ENCODE assay signal across 12 cellular contexts in the genomic region with DNA sequence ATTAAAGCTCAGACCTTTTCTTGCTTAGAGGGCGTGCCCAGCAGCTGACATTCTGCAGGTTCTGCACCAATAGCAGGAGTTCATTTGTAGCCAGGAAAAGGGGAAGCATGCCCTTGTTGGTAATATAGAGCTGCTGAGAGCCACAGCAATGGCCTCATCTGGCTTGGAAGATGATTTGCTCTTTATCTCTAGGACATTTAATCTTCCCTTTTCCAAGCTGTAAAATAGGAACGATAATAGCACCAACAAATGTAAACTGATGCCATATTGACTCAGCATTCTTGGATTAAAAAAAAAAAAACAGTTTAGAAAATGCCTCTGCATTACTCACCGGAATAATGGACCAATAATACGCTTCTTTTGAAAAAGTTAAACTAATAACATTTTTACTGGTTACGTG.
DNase-seq lines count a peak whose midpoint lies in the region; ATAC-seq and TF ChIP-seq lines count a peak whose summit lies in the region.
"Had no signal": no experiment of that assay in that cellular context is flagged by ENCODE, and none has a peak within 500 bp of the region (broad histone marks: within the 10 kb centered on the region; RNA-seq: fewer than 3 reads in every experiment).

No MANE protein-coding gene starts in this region.

- H4K20me1 ChIP-seq in neural progenitor cell (ENCODE audit: low read depth), result peaks cover 3% of the 10 kb centered on the region

- ATAC-seq in GM19455 (IDR thresholded peaks at IDR 0.05; ENCODE audit: unreplicated experiment), result no peak

- peaks cover 4% of the 10 kb centered on the region for H3K27me3 ChIP-seq in neural progenitor cell

- no peaks in the 10 kb centered on the region for H3K79me2 ChIP-seq in neural progenitor cell (ENCODE audit: low read depth)

- H3K4me3 ChIP-seq in HFF-Myc (replicated peaks; ENCODE audit: low read depth, low read length), result no peak overlapping the region
- no peak overlapping the region for H3K4me3 ChIP-seq in neural progenitor cell

- TF ChIP-seq CTCF in HFF-Myc (IDR thresholded peaks at IDR 0.05; ENCODE audit: low read depth, low read length, missing control alignments), result no peak
- TF ChIP-seq CTCF in neural progenitor cell (IDR thresholded peaks at IDR 0.05), result no peak
- no peak for TF ChIP-seq CTCF in progenitor cell of endocrine pancreas (IDR thresholded peaks at IDR 0.05; ENCODE audit: unreplicated experiment)

- no peaks in the 10 kb centered on the region for H3K36me3 ChIP-seq in neural progenitor cell

- no peak overlapping the region for H3K9ac ChIP-seq in neural progenitor cell

- H3K9me3 Mint-ChIP-seq in neural progenitor cell, result peaks cover 2% of the 10 kb centered on the region
- no peaks in the 10 kb centered on the region for H3K9me3 Mint-ChIP-seq in progenitor cell of endocrine pancreas (ENCODE audit: low read depth)

- H3K4me1 Mint-ChIP-seq in neural progenitor cell, result peaks cover 36% of the 10 kb centered on the region
- H3K4me1 Mint-ChIP-seq in progenitor cell of endocrine pancreas (ENCODE audit: low read depth), result peaks cover 4% of the 10 kb centered on the region

- peaks cover 10% of the 10 kb centered on the region for H3F3A ChIP-seq in neural progenitor cell (ENCODE audit: low read depth)

- H3K27me3 Mint-ChIP-seq in neural progenitor cell (ENCODE audit: insufficient read depth, low read depth) (peaks cover 8% of the 10 kb centered on the region), progenitor cell of endocrine pancreas (no peaks in the 10 kb centered on the region)
- H3K27me3 Mint-ChIP-seq: brain had no signal

- no peaks in the 10 kb centered on the region for H3K36me3 Mint-ChIP-seq in neural progenitor cell
- H3K36me3 Mint-ChIP-seq in progenitor cell of endocrine pancreas (ENCODE audit: insufficient read depth), result no peaks in the 10 kb centered on the region
- H3K36me3 Mint-ChIP-seq: brain had no signal

- H2AFZ ChIP-seq in neural progenitor cell (replicated peaks), result no peak overlapping the region

- DNase-seq in HFF-Myc (ENCODE audit: extremely low read depth, low read depth), result peak; percentile 39
- DNase-seq in NCI-H2227 (lab: John Stamatoyannopoulos, UW; ENCODE audit: unreplicated experiment), result peak; percentile 1
- peak; percentile 86 for DNase-seq in amniotic epithelial cell (ENCODE audit: low read depth)
- peak; percentile 21 for DNase-seq in neural progenitor cell (ENCODE audit: low spot score)
- DNase-seq in C1 segment of cervical spinal cord (lab: John Stamatoyannopoulos, UW), result no peak
- no peak for DNase-seq in progenitor cell of endocrine pancreas (ENCODE audit: low spot score, unreplicated experiment)
- no peak for DNase-seq in NK-92 (lab: John Stamatoyannopoulos, UW; ENCODE audit: unreplicated experiment)
- DNase-seq: DMS153, mammary epithelial cell, NCI-H1694 had no signal

- no peak overlapping the region for H3K27ac ChIP-seq in neural progenitor cell

- peaks cover 18% of the 10 kb centered on the region for H3K4me1 ChIP-seq in neural progenitor cell

- H3K27ac Mint-ChIP-seq in neural progenitor cell (no peak overlapping the region), progenitor cell of endocrine pancreas (no peak overlapping the region)

- H3K4me3 Mint-ChIP-seq in neural progenitor cell, result no peak overlapping the region
- H3K4me3 Mint-ChIP-seq in progenitor cell of endocrine pancreas (ENCODE audit: low read depth), result no peak overlapping the region
- H3K4me3 Mint-ChIP-seq: brain had no signal

- H3K9me3 ChIP-seq in neural progenitor cell (ENCODE audit: low read depth), result no peaks in the 10 kb centered on the region

- peak overlapping the region; percentile 54 for H3K4me2 ChIP-seq in neural progenitor cell

Comparison
In these comparisons a context has a peak if more than half of its experiments do, and no peak if none do; other contexts are left out.
1. DNase-seq: peak in HFF-Myc (single experiment), NCI-H2227 (single experiment), amniotic epithelial cell (single experiment) and neural progenitor cell (single experiment); none in C1 segment of cervical spinal cord (0 of 14), progenitor cell of endocrine pancreas (single experiment) and NK-92 (single experiment).